8 cellular contexts compared by ENCODE assay signal in the genomic region with DNA sequence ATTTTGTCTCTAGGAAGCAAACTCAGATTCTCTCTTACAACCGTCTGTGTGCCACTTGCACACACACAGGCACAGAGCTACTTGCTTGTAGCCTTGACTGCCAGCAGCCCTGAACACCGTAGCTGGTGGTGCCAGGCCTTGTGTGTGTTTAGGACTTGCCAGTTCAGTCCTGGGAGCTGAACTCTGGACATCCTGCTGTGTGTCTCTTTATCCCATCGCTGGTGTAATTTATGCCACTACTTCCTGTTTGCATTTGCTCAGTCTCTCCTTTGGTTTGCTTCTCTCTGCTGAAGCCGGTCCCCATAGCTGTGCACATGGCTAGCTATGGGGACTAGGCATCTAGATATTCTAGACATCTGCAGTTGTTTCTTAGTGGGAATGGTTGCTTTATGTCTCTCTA. TPM values are rescaled to one million over a fixed set of nuclear protein-coding genes. Genes with fewer than 3 reads are reported as not detected.
DNase-seq lines count a peak whose midpoint lies in the region; ATAC-seq and TF ChIP-seq lines count a peak whose summit lies in the region.

No MANE protein-coding gene starts in this region.

- no peaks in the 10 kb centered on the region for H3K27me3 Mint-ChIP-seq in chondrocyte (ENCODE audit: low read depth)

- no peak for ATAC-seq in GM21529 (IDR thresholded peaks at IDR 0.05; ENCODE audit: unreplicated experiment)

- H3K36me3 Mint-ChIP-seq in chondrocyte (ENCODE audit: low read depth) = peaks cover 2% of the 10 kb centered on the region

- peak overlapping the region; percentile 72 for H3K27ac Mint-ChIP-seq in chondrocyte (ENCODE audit: unreplicated experiment)

- peaks cover 14% of the 10 kb centered on the region for H3K36me3 ChIP-seq in neutrophil

- H3K9me3 ChIP-seq in neutrophil = no peaks in the 10 kb centered on the region

- peak overlapping the region; percentile 84 for H3K27ac ChIP-seq in neutrophil

- H3K9me3 Mint-ChIP-seq in chondrocyte (ENCODE audit: low read depth) = no peaks in the 10 kb centered on the region

- H3K4me1 Mint-ChIP-seq in chondrocyte (ENCODE audit: low read depth) = peaks cover 29% of the 10 kb centered on the region

- H3K4me3 Mint-ChIP-seq in chondrocyte (ENCODE audit: unreplicated experiment) = no peak overlapping the region

- peaks cover 87 to 95% of the 10 kb centered on the region in 2 experiments for H3K4me1 ChIP-seq in neutrophil (ENCODE audit: control insufficient read depth in 1 of 2, insufficient read depth in 1 of 2, low read depth in 1 of 2, low read length in 1 of 2)

- in situ Hi-C loops in GM13976 (cut with MboI; ENCODE audit: low sequenced_read_pairs, unreplicated experiment) = no loop called here

- DNase-seq in EH (ENCODE audit: low read depth) (peak; percentile 23), NCI-H345 (lab: John Stamatoyannopoulos, UW) (peak; percentile 75), chondrocyte (ENCODE audit: low spot score) (no peak), NCI-H226 (no peak), GM13976 (ENCODE audit: low spot score) (no peak)
- DNase-seq in stimulated activated CD8-positive, alpha-beta memory T cell treated with anti-CD3 and anti-CD28 coated beads, Interleukin-4, amount 100 ng/mL, for 48 hours = no peak

- TF ChIP-seq CTCF in chondrocyte (IDR thresholded peaks at IDR 0.05) (no peak), neutrophil (IDR thresholded peaks at IDR 0.05) (no peak), GM13976 (IDR thresholded peaks at IDR 0.05; ENCODE audit: borderline replicate concordance, control extremely low read depth, extremely low read depth, insufficient read depth, missing control alignments) (no peak)

- peak overlapping the region in 1 of 2 experiments; percentile 11 for H3K4me3 ChIP-seq in neutrophil (ENCODE audit: low read depth in 1 of 2, low read length in 1 of 2)

- no peaks in the 10 kb centered on the region for H3K27me3 ChIP-seq in neutrophil

RNA-seq across cellular contexts. Expression of a gene that starts 24.0 kb away (rescaled TPM):
- total RNA-seq in chondrocyte = 25.3 to 30.7 TPM (median 26.2 TPM) in 3 replicates

RNA-seq across cellular contexts. Expression of a gene that starts 49.7 kb away (rescaled TPM):
- 25.4 to 36.0 TPM (median 32.2 TPM) in 3 replicates for total RNA-seq in chondrocyte

RNA-seq across cellular contexts. Expression of a gene that starts 54.0 kb away (rescaled TPM):
- 1.3 to 3.8 TPM (median 2.7 TPM) in 3 replicates for total RNA-seq in chondrocyte

Comparison
In these comparisons a context has a peak if more than half of its experiments do, and no peak if none do; other contexts are left out.
1. DNase-seq: peak in EH (single experiment) and NCI-H345 (single experiment); none in chondrocyte (single experiment), NCI-H226 (single experiment), GM13976 (single experiment) and stimulated activated CD8-positive, alpha-beta memory T cell treated with anti-CD3 and anti-CD28 coated beads, Interleukin-4, amount 100 ng/mL, for 48 hours (single experiment).